Comparison of ENCODE assay signal across 9 cellular contexts in the genomic region with DNA sequence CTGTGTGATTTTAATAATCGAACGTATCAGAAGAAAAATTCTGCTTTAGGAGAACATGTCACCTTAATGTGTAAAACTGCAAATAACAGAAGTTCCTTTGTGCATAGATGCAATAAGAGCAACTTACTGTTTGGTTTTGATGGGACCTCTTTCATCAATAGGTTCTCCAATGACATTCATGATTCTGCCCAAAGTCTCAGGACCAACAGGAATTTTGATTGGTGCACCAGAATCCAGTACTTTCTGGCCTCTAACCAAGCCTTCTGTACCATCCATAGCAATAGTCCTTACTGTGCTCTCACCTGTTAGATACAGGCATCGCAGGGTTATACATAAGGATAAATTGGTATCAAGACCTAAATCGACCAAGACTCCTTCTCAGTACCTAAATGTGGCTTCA. TPM values are rescaled to one million over a fixed set of nuclear protein-coding genes. Genes with fewer than 3 reads are reported as not detected.
DNase-seq lines count a peak whose midpoint lies in the region; ATAC-seq, FAIRE-seq and TF ChIP-seq lines count a peak whose summit lies in the region.
"Had no signal": no experiment of that assay in that cellular context is flagged by ENCODE, and none has a peak within 500 bp of the region (broad histone marks: within the 10 kb centered on the region; RNA-seq: fewer than 3 reads in every experiment).

No MANE protein-coding gene starts in this region.

- H3K27me3 Mint-ChIP-seq in T-helper 1 cell treated with Interleukin-12 subunit alpha and Interleukin-12 subunit beta and Interleukin-4 antibody, amounts not matched to agents 30 μg/mL and 1 μg/mL, for 36 hours (ENCODE audit: low read depth) = no peaks in the 10 kb centered on the region
- H3K27me3 Mint-ChIP-seq in activated naive CD8-positive, alpha-beta T cell treated with anti-CD3 and anti-CD28 coated beads for 36 hours = no peaks in the 10 kb centered on the region

- TF ChIP-seq EP300 in suprapubic skin (IDR thresholded peaks at IDR 0.05) = no peak

- peaks cover 37% of the 10 kb centered on the region for H3K4me1 ChIP-seq in suprapubic skin

- DNase-seq in T-helper 1 cell (no peak), islet precursor cell (peak; percentile 24), suprapubic skin (ENCODE audit: low spot score in 2 of 2) (no peak), frontal cortex (ENCODE audit: low spot score in 2 of 2) (no peak), left lobe of liver (ENCODE audit: low spot score) (no peak)
- no peak for DNase-seq in activated naive CD8-positive, alpha-beta T cell treated with anti-CD3 and anti-CD28 coated beads for 36 hours

- peak overlapping the region; percentile 91 for H3K27ac ChIP-seq in suprapubic skin

- H3K9me3 Mint-ChIP-seq in T-helper 1 cell treated with Interleukin-12 subunit alpha and Interleukin-12 subunit beta and Interleukin-4 antibody, amounts not matched to agents 30 μg/mL and 1 μg/mL, for 36 hours = no peaks in the 10 kb centered on the region
- H3K9me3 Mint-ChIP-seq in activated naive CD8-positive, alpha-beta T cell treated with anti-CD3 and anti-CD28 coated beads for 36 hours = no peaks in the 10 kb centered on the region

- no peaks in the 10 kb centered on the region for H3K27me3 ChIP-seq in suprapubic skin

- peaks cover 42% of the 10 kb centered on the region for H3K36me3 Mint-ChIP-seq in T-helper 1 cell treated with Interleukin-12 subunit alpha and Interleukin-12 subunit beta and Interleukin-4 antibody, amounts not matched to agents 30 μg/mL and 1 μg/mL, for 36 hours (ENCODE audit: low read depth)
- H3K36me3 Mint-ChIP-seq in activated naive CD8-positive, alpha-beta T cell treated with anti-CD3 and anti-CD28 coated beads for 36 hours = peaks cover 47% of the 10 kb centered on the region

- peaks cover 25% of the 10 kb centered on the region for H3K4me1 Mint-ChIP-seq in T-helper 1 cell treated with Interleukin-12 subunit alpha and Interleukin-12 subunit beta and Interleukin-4 antibody, amounts not matched to agents 30 μg/mL and 1 μg/mL, for 36 hours (ENCODE audit: low read depth)
- peaks cover 28% of the 10 kb centered on the region for H3K4me1 Mint-ChIP-seq in activated naive CD8-positive, alpha-beta T cell treated with anti-CD3 and anti-CD28 coated beads for 36 hours

- peak overlapping the region; percentile 77 for H3K4me3 ChIP-seq in suprapubic skin

- FAIRE-seq in frontal cortex (lab: Jason Lieb, UNC) = no peak
- FAIRE-seq: G401.6 had no signal

- ATAC-seq in HG03196 (IDR thresholded peaks at IDR 0.05; ENCODE audit: unreplicated experiment) (no peak), left lobe of liver (no peak)

- H3K9me3 ChIP-seq in suprapubic skin = no peaks in the 10 kb centered on the region

- no peak for TF ChIP-seq POLR2A in suprapubic skin (IDR thresholded peaks at IDR 0.05)

- H3K4me3 Mint-ChIP-seq in T-helper 1 cell treated with Interleukin-12 subunit alpha and Interleukin-12 subunit beta and Interleukin-4 antibody, amounts not matched to agents 30 μg/mL and 1 μg/mL, for 36 hours = peak overlapping the region; percentile 96
- H3K4me3 Mint-ChIP-seq in activated naive CD8-positive, alpha-beta T cell treated with anti-CD3 and anti-CD28 coated beads for 36 hours = peak overlapping the region; percentile 97

- H3K27ac Mint-ChIP-seq in T-helper 1 cell treated with Interleukin-12 subunit alpha and Interleukin-12 subunit beta and Interleukin-4 antibody, amounts not matched to agents 30 μg/mL and 1 μg/mL, for 36 hours = peak overlapping the region; percentile 99
- peak overlapping the region; percentile 99 for H3K27ac Mint-ChIP-seq in activated naive CD8-positive, alpha-beta T cell treated with anti-CD3 and anti-CD28 coated beads for 36 hours

- TF ChIP-seq CTCF in suprapubic skin (IDR thresholded peaks at IDR 0.05) = no peak

- H3K36me3 ChIP-seq in suprapubic skin = peaks cover 46% of the 10 kb centered on the region

- 44% methylated on average over 4 of the region's 4 CpGs for WGBS in suprapubic skin

RNA-seq across cellular contexts. Expression of gene ATP5F1B, which starts 1.1 kb away (rescaled TPM):
- 1,000 to 10,000 TPM in 1 of 2 experiments, 100 to 1,000 TPM in 1; 996 to 1,010 TPM for total RNA-seq in activated naive CD8-positive, alpha-beta T cell treated with anti-CD3 and anti-CD28 coated beads for 36 hours
- total RNA-seq in suprapubic skin (100 to 1,000 TPM; 423 to 515 (median 438) TPM), frontal cortex (464 TPM), left lobe of liver (344 TPM)

RNA-seq across cellular contexts. Expression of gene BAZ2A, which starts 14.5 kb away (rescaled TPM):
- total RNA-seq in activated naive CD8-positive, alpha-beta T cell treated with anti-CD3 and anti-CD28 coated beads for 36 hours = 10 to 100 TPM; 65.4 to 65.8 TPM
- total RNA-seq in suprapubic skin (100 to 1,000 TPM in 3 of 4 donors, 10 to 100 TPM in 1; 100.0 to 243 (median 129) TPM), frontal cortex (13.5 TPM), left lobe of liver (32.2 TPM)

RNA-seq across cellular contexts. Expression of gene PTGES3, which starts 43.4 kb away (rescaled TPM):
- total RNA-seq in activated naive CD8-positive, alpha-beta T cell treated with anti-CD3 and anti-CD28 coated beads for 36 hours = 100 to 1,000 TPM; 402 to 403 TPM
- total RNA-seq in suprapubic skin (10 to 100 TPM; 51.7 to 71.2 (median 69.9) TPM), frontal cortex (78.7 TPM), left lobe of liver (72.1 TPM)
